In the genomic region with DNA sequence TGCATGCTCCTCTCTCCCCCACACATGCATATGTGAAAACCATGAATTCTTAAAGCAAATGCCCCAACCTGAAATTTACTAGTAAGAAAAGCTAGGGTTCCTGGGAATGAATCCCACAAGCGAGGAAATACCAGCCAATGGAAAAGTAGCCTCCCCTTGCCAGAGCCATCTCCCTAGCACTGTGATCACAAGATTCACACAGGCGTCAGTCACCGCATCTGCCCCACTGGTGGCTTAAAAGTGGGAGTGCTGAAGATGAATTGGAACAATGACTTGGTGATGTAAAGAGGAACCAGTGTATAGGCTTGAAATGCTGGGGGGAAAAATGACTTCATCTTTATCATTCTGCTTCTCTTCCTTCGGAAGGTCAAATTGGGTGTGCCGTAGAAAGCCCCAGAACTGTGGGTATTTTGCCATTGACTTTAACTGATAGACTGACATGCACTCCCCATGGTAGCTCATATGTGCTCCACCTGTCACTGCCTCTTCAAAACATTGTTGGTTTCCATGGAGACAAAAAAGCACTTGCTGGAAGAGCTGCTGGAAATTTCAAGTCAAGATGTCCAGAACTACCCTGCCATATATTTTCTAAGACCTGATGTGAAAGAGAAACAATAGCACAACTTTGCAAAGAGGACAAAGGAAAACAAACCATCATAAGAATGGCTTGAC, we compare ENCODE assay signal across 16 cellular contexts. TPM values are rescaled to one million over a fixed set of nuclear protein-coding genes. Genes with fewer than 3 reads are reported as not detected.
DNase-seq lines count a peak whose midpoint lies in the region; ATAC-seq and TF ChIP-seq lines count a peak whose summit lies in the region.
"Had no signal": no experiment of that assay in that cellular context is flagged by ENCODE, and none has a peak within 500 bp of the region (broad histone marks: within the 10 kb centered on the region; RNA-seq: fewer than 3 reads in every experiment).

No MANE protein-coding gene starts in this region.

- ATAC-seq in HG03571 (IDR thresholded peaks at IDR 0.05; ENCODE audit: unreplicated experiment) (no peak), left colon (no peak)

- no peak for TF ChIP-seq CTCF in chondrocyte (IDR thresholded peaks at IDR 0.05)

- H3K4me1 Mint-ChIP-seq in chondrocyte (ENCODE audit: low read depth): peaks cover 20% of the 10 kb centered on the region
- no peaks in the 10 kb centered on the region for H3K4me1 Mint-ChIP-seq in immature natural killer cell

- H3K36me3 Mint-ChIP-seq in chondrocyte (ENCODE audit: low read depth): no peaks in the 10 kb centered on the region
- H3K36me3 Mint-ChIP-seq in immature natural killer cell: no peaks in the 10 kb centered on the region

- H3K27ac Mint-ChIP-seq in chondrocyte (ENCODE audit: unreplicated experiment) (peak overlapping the region; percentile 60), immature natural killer cell (no peak overlapping the region)
- H3K27ac Mint-ChIP-seq: activated T-cell treated with anti-CD3 and anti-CD28 coated beads, Interleukin-2, amount 50 U/mL, for 24 hours; nephron progenitor cell had no signal

- DNase-seq in NCI-H1436 (lab: John Stamatoyannopoulos, UW) (peak; percentile 12), NCI-H1436 treated with DMSO at 0.1 percent for 48 hours (lab: John Stamatoyannopoulos, UW) (no peak), NCI-H2227 treated with DMSO at 0.1 percent for 48 hours (lab: John Stamatoyannopoulos, UW) (peak; percentile 47), chondrocyte (ENCODE audit: low spot score) (no peak), renal cortical epithelial cell (ENCODE audit: low read depth) (peak; percentile 8), left colon (no peak), immature natural killer cell (no peak)
- DNase-seq: activated CD4-positive, alpha-beta T cell treated with anti-CD3 and anti-CD28 coated beads for 1 hour; activated naive CD4-positive, alpha-beta T cell treated with Interleukin-2 at 50 U/mL for 16 hours; activated T-cell treated with anti-CD3 and anti-CD28 coated beads, Interleukin-2, amount 50 U/mL, for 24 hours; amniotic stem cell; Caco-2; NCI-H446 treated with DMSO at 0.1 percent for 48 hours; nephron progenitor cell; sigmoid colon had no signal

- no peaks in the 10 kb centered on the region for H3K27me3 Mint-ChIP-seq in chondrocyte (ENCODE audit: low read depth)
- peaks cover 3 to 8% (median 6%) of the 10 kb centered on the region in 3 donors for H3K27me3 Mint-ChIP-seq in immature natural killer cell (ENCODE audit: low read depth in 3 of 3)

- H3K4me3 Mint-ChIP-seq in chondrocyte (ENCODE audit: unreplicated experiment) (no peak overlapping the region), immature natural killer cell (no peak overlapping the region)
- H3K4me3 Mint-ChIP-seq: activated T-cell treated with anti-CD3 and anti-CD28 coated beads, Interleukin-2, amount 50 U/mL, for 24 hours; nephron progenitor cell had no signal

- intact Hi-C loops in left colon (cut with DNase I, micrococcal nuclease): no loop called here

- H3K9me3 Mint-ChIP-seq in chondrocyte (ENCODE audit: low read depth): no peaks in the 10 kb centered on the region
- no peaks in the 10 kb centered on the region for H3K9me3 Mint-ChIP-seq in immature natural killer cell
- H3K9me3 Mint-ChIP-seq: activated T-cell treated with anti-CD3 and anti-CD28 coated beads, Interleukin-2, amount 50 U/mL, for 24 hours; nephron progenitor cell had no signal

RNA-seq across cellular contexts. Expression of a gene that starts 19.2 kb away (rescaled TPM):
- total RNA-seq in chondrocyte: 5.5 to 6.9 TPM (median 6.8 TPM) in 3 replicates
- total RNA-seq in renal cortical epithelial cell: 5.4 and 5.6 TPM in 2 replicates
- total RNA-seq in left colon: 1 to 10 TPM; 7.0 to 7.1 TPM
- 1 to 10 TPM; 1.5 to 2.2 (median 1.8) TPM for polyA plus RNA-seq in immature natural killer cell
- total RNA-seq: Caco-2 had no signal

Comparison
In these comparisons a context has a peak if more than half of its experiments do, and no peak if none do; other contexts are left out.
1. DNase-seq: peak in NCI-H1436 (single experiment), NCI-H2227 treated with DMSO at 0.1 percent for 48 hours (single experiment) and renal cortical epithelial cell (single experiment); none in NCI-H1436 treated with DMSO at 0.1 percent for 48 hours (single experiment), chondrocyte (single experiment), left colon (0 of 2) and immature natural killer cell (0 of 3).